In genomic region chr19:2648528-2648937, GRCh38 we compare ENCODE assay signal across 8 cellular contexts. TPM values are rescaled to one million over a fixed set of nuclear protein-coding genes. Genes with fewer than 3 reads are reported as not detected.
DNase-seq lines count a peak whose midpoint lies in the region; ATAC-seq and TF ChIP-seq lines count a peak whose summit lies in the region.

No MANE protein-coding gene starts in this region.

- no peak overlapping the region for H2BK12ac ChIP-seq in neuronal stem cell (ENCODE audit: low read length)

- no peak overlapping the region for H4K91ac ChIP-seq in neuronal stem cell (ENCODE audit: low read depth, low read length, poor library complexity)

- H3K14ac ChIP-seq in neuronal stem cell (ENCODE audit: low read length) = no peak overlapping the region

- H3K4me1 ChIP-seq in Karpas-422 (ENCODE audit: low read length) (no peaks in the 10 kb centered on the region), Peyer's patch (peaks cover 0 to 3% (median 0%) of the 10 kb centered on the region in 4 donors), neuronal stem cell (ENCODE audit: control insufficient read depth in 2 of 2, insufficient read depth in 1 of 2, low read depth in 1 of 2, low read length in 2 of 2) (peaks cover 0 to under 1% of the 10 kb centered on the region in 2 donors)

- no peak overlapping the region for H3K23ac ChIP-seq in neuronal stem cell (ENCODE audit: low read depth, low read length, poor library complexity)

- peak; percentile 83 to 85 for ATAC-seq in activated T-cell treated with anti-CD3 and anti-CD28 coated beads, Interleukin-2, amount 50 U/mL, for 4 hours
- ATAC-seq in HG02884 (IDR thresholded peaks at IDR 0.05; ENCODE audit: unreplicated experiment) = no peak

- no peak overlapping the region for H2BK120ac ChIP-seq in neuronal stem cell (ENCODE audit: low read depth, low read length)

- H3K9me3 ChIP-seq in Karpas-422 (ENCODE audit: low read length) (no peaks in the 10 kb centered on the region), Peyer's patch (no peaks in the 10 kb centered on the region), neuronal stem cell (replicated peaks in 1 of 2; ENCODE audit: control insufficient read depth in 2 of 2, insufficient read depth in 1 of 2, low read depth in 1 of 2, low read length in 2 of 2) (no peaks in the 10 kb centered on the region)

- H3K36me3 ChIP-seq in Karpas-422 (ENCODE audit: insufficient read depth, low read length) = no peaks in the 10 kb centered on the region
- H3K36me3 ChIP-seq in Peyer's patch = no peaks in the 10 kb centered on the region
- H3K36me3 ChIP-seq in neuronal stem cell (replicated peaks in 1 of 2; ENCODE audit: control insufficient read depth in 2 of 2, insufficient read depth in 2 of 2, low read length in 2 of 2) = no peaks in the 10 kb centered on the region

- H2AFZ ChIP-seq in Karpas-422 (ENCODE audit: low read length) = no peak overlapping the region
- no peak overlapping the region for H2AFZ ChIP-seq in neuronal stem cell (ENCODE audit: low read length)

- H3K27me3 ChIP-seq in Karpas-422 (ENCODE audit: low read length) (no peaks in the 10 kb centered on the region), Peyer's patch (no peaks in the 10 kb centered on the region), neuronal stem cell (ENCODE audit: control insufficient read depth in 3 of 3, insufficient read depth in 3 of 3, low read depth in 1 of 3, low read length in 3 of 3) (no peaks in the 10 kb centered on the region)

- no CpG with 5 or more reads among the region's 4 CpGs for WGBS in neuronal stem cell (ENCODE audit: extremely low coverage in 2 of 2, insufficient read length in 2 of 2, insufficient replicate concordance in 1 of 2), 2 donors

- DNase-seq in DMS53 treated with DMSO at 0.1 percent for 48 hours (lab: John Stamatoyannopoulos, UW; ENCODE audit: unreplicated experiment) (peak; percentile 61), Karpas-422 (peak; percentile 88), Peyer's patch (peak; percentile 76 to 89 (median 83)), fibroblast of mammary gland (ENCODE audit: low read depth) (peak; percentile 76), neuronal stem cell (ENCODE audit: low spot score) (peak; percentile 65), substantia nigra (lab: John Stamatoyannopoulos, UW) (peak in 47 of 49 donors; percentile 17 to 83 (median 63))
- DNase-seq in activated T-cell treated with anti-CD3 and anti-CD28 coated beads, Interleukin-2, amount 50 U/mL, for 4 hours = peak; percentile 75

- H3K4me3 Mint-ChIP-seq in activated T-cell treated with anti-CD3 and anti-CD28 coated beads, Interleukin-2, amount 50 U/mL, for 4 hours = no peak overlapping the region

- H3K27ac ChIP-seq in Karpas-422 (ENCODE audit: low read length) (no peak overlapping the region), Peyer's patch (peak overlapping the region in 1 of 4 donors; percentile 52), neuronal stem cell (replicated peaks; ENCODE audit: low read length) (no peak overlapping the region), substantia nigra (ENCODE audit: low read depth, low read length, poor library complexity, severe bottlenecking) (no peak overlapping the region)

- H3K4me1 Mint-ChIP-seq in activated T-cell treated with anti-CD3 and anti-CD28 coated beads, Interleukin-2, amount 50 U/mL, for 4 hours (ENCODE audit: low read depth) = no peaks in the 10 kb centered on the region

- H3K79me1 ChIP-seq in neuronal stem cell (ENCODE audit: low read depth, low read length) = no peaks in the 10 kb centered on the region

- H4K20me1 ChIP-seq in Karpas-422 (ENCODE audit: insufficient read depth, low read depth, low read length) = no peaks in the 10 kb centered on the region

- TF ChIP-seq CTCF in Peyer's patch (IDR thresholded peaks at IDR 0.05) (peak; percentile 80 to 98 (median 94)), fibroblast of mammary gland (conservative IDR thresholded peaks at IDR 0.05; ENCODE audit: control insufficient read depth, insufficient read depth, low read depth, low read length) (peak; percentile 85)

- no peaks in the 10 kb centered on the region for H3K36me3 Mint-ChIP-seq in activated T-cell treated with anti-CD3 and anti-CD28 coated beads, Interleukin-2, amount 50 U/mL, for 4 hours (ENCODE audit: insufficient read depth)

- H2BK5ac ChIP-seq in neuronal stem cell (ENCODE audit: low read length) = no peak overlapping the region

- no peaks in the 10 kb centered on the region for H3K79me2 ChIP-seq in Karpas-422 (ENCODE audit: low read length)

- no peak overlapping the region for H4K8ac ChIP-seq in neuronal stem cell (ENCODE audit: low read depth, low read length)

- H3K4me2 ChIP-seq in Karpas-422 (ENCODE audit: low read depth, low read length, poor library complexity, severe bottlenecking) (no peak overlapping the region), neuronal stem cell (ENCODE audit: insufficient read depth, low read length, poor library complexity, severe bottlenecking) (no peak overlapping the region)

- no peak overlapping the region for H3K4ac ChIP-seq in neuronal stem cell (ENCODE audit: low read length)

- no peak overlapping the region for H2BK15ac ChIP-seq in neuronal stem cell (ENCODE audit: low read length)

- H3K9me2 ChIP-seq in Karpas-422 (replicated peaks; ENCODE audit: insufficient read depth, low read length) = no peaks in the 10 kb centered on the region

- no peak overlapping the region for H2AK5ac ChIP-seq in neuronal stem cell (ENCODE audit: low read depth, low read length)

- H3K27me3 Mint-ChIP-seq in activated T-cell treated with anti-CD3 and anti-CD28 coated beads, Interleukin-2, amount 50 U/mL, for 4 hours (ENCODE audit: low read depth) = no peaks in the 10 kb centered on the region

- H3K9ac ChIP-seq in Karpas-422 (ENCODE audit: low read length) = no peak overlapping the region
- no peak overlapping the region for H3K9ac ChIP-seq in neuronal stem cell (ENCODE audit: low read depth, low read length, poor library complexity)

- H3K9me3 Mint-ChIP-seq in activated T-cell treated with anti-CD3 and anti-CD28 coated beads, Interleukin-2, amount 50 U/mL, for 4 hours = no peaks in the 10 kb centered on the region

- no peak overlapping the region for H3K18ac ChIP-seq in neuronal stem cell (ENCODE audit: low read length)

- no peak for TF ChIP-seq POLR2A in Peyer's patch (IDR thresholded peaks at IDR 0.05)

- no peak overlapping the region for H3K4me3 ChIP-seq in Karpas-422 (ENCODE audit: low read length)
- H3K4me3 ChIP-seq in Peyer's patch = no peak overlapping the region
- no peak overlapping the region for H3K4me3 ChIP-seq in fibroblast of mammary gland (ENCODE audit: control insufficient read depth, low read depth, low read length)
- H3K4me3 ChIP-seq in neuronal stem cell (ENCODE audit: low read length in 2 of 2) = no peak overlapping the region

RNA-seq across cellular contexts. Expression of gene GNG7, which starts 54.0 kb away (rescaled TPM):
- 0.19 and 1.3 TPM in 2 replicates for total RNA-seq in Karpas-422 (2014; rRNA removed; shearing (Covaris generic); ENCODE audit: low replicate concordance)
- 10 to 100 TPM in 1 of 4 donors, 1 to 10 TPM in 3; 1.2 to 14.9 (median 2.0) TPM for total RNA-seq in Peyer's patch
- total RNA-seq in activated T-cell treated with anti-CD3 and anti-CD28 coated beads, Interleukin-2, amount 50 U/mL, for 4 hours = under 1 TPM; 0.33 to 0.55 (median 0.48) TPM
- polyA plus RNA-seq in neuronal stem cell (2013, experiment 1 of 2) = 7.9 TPM
- 8.1 TPM for polyA plus RNA-seq in neuronal stem cell (2013, experiment 2 of 2)
